8 cellular contexts compared by ENCODE assay signal in the genomic region with DNA sequence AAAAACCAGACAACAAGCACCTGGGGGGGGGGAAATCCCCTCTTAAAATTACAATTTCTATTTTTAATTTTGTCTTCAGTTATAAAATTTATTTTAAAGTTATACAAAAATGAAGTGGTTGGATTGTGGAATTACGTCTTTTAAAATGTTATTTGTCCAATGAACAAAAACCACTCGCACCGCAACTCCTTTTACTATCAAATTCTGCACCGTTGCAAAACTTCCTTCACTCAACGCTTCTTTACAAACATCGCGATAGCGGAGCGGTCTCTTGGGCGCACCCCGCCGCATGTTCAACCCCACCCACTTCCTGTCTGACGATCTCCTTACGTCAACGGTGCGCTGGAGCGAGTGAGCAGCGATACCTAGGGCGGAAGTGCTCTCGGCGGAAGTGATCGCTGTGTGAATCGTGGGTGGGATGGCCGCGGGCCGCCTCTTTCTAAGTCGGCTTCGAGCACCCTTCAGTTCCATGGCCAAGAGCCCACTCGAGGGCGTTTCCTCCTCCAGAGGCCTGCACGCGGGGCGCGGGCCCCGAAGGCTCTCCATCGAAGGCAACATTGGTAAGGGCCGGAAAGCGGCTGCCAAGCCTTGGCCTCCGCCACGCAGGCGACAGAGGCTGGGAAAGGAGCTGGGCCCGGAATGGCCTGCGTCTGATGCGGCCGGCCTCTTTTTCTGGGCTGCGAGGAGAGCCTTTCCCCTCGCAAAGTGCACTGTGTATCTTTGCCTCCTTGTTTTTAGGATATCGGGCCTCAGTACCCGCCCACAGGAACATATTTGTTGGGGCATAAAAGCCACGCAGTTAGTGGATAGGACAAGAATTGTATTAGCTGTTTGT. TPM values are rescaled to one million over a fixed set of nuclear protein-coding genes. Genes with fewer than 3 reads are reported as not detected.
A peak's percentile ranks its signal among the peaks of the same experiment; 100 is the strongest.
DNase-seq lines count a peak whose midpoint lies in the region; ATAC-seq and TF ChIP-seq lines count a peak whose summit lies in the region.

A gene (plus strand): TSS at position 388 of the 835 bp plus-strand sequence. CDS start 31 bp downstream, at position 419.

- H3K27ac ChIP-seq in ACC112 (ENCODE audit: low read depth, low read length): peak within 1 kb of the TSS; percentile 85
- peak within 1 kb of the TSS; percentile 88 for H3K27ac ChIP-seq in VCaP
- H3K27ac ChIP-seq in breast epithelium: peak within 1 kb of the TSS; percentile 93 to 97
- H3K27ac ChIP-seq in iPS-18a (ENCODE audit: low read length): peak within 1 kb of the TSS; percentile 69

- intact Hi-C loops in breast epithelium (cut with DNase I; ENCODE audit: low total_unique reads): loop anchor here (10.0 kb wide), 1 partner anchor 58 kb away; a partner anchor contains a TSS

- DNase-seq in NCI-H2196 treated with DMSO at 0.1 percent for 48 hours (lab: John Stamatoyannopoulos, UW; ENCODE audit: unreplicated experiment): peak; percentile 83
- DNase-seq in breast epithelium (ENCODE audit: low spot score in 2 of 2): peak; percentile 95 to 99

- H3K27me3 ChIP-seq in ACC112 (ENCODE audit: insufficient read depth, low read length) (no peaks in the 10 kb centered on the region), breast epithelium (no peaks in the 10 kb centered on the region), iPS-18a (ENCODE audit: control insufficient read depth, insufficient read depth, low read length) (no peaks in the 10 kb centered on the region), skeletal muscle satellite cell (ENCODE audit: control insufficient read depth, insufficient read depth, low read length) (peaks cover 12% of the 10 kb centered on the region)

- H2AFZ ChIP-seq in ACC112 (ENCODE audit: low read length, unreplicated experiment): peak within 1 kb of the TSS; percentile 60

- H3K4me1 ChIP-seq in ACC112 (ENCODE audit: control insufficient read depth, insufficient read depth, low read length, unreplicated experiment): peaks cover 30% of the 10 kb centered on the region
- no peaks in the 10 kb centered on the region for H3K4me1 ChIP-seq in breast epithelium
- no peaks in the 10 kb centered on the region for H3K4me1 ChIP-seq in iPS-18a (ENCODE audit: control insufficient read depth, low read depth, low read length)
- H3K4me1 ChIP-seq in skeletal muscle satellite cell (ENCODE audit: control insufficient read depth, insufficient read depth, low read length): peaks cover 33% of the 10 kb centered on the region

- H3K36me3 ChIP-seq in ACC112 (ENCODE audit: insufficient read depth, low read length) (no peaks in the 10 kb centered on the region), breast epithelium (no peaks in the 10 kb centered on the region), iPS-18a (ENCODE audit: control insufficient read depth, low read depth, low read length) (no peaks in the 10 kb centered on the region), skeletal muscle satellite cell (ENCODE audit: insufficient read depth, low read length) (no peaks in the 10 kb centered on the region)

- H3K4me3 ChIP-seq in ACC112 (ENCODE audit: low read depth, low read length): peak within 1 kb of the TSS; percentile 84
- H3K4me3 ChIP-seq in breast epithelium: peak within 1 kb of the TSS; percentile 58 to 89 (median 75)
- peak within 1 kb of the TSS; percentile 95 for H3K4me3 ChIP-seq in iPS-18a (ENCODE audit: low read length)
- H3K4me3 ChIP-seq in skeletal muscle satellite cell (ENCODE audit: low read length): peak within 1 kb of the TSS; percentile 96

- peak within 1 kb of the TSS; percentile 98 for H3K9ac ChIP-seq in iPS-18a (ENCODE audit: low read length)
- peak within 1 kb of the TSS; percentile 99 for H3K9ac ChIP-seq in skeletal muscle satellite cell (ENCODE audit: low read depth, low read length)

- peak; percentile 84 for TF ChIP-seq POLR2A in breast epithelium (IDR thresholded peaks at IDR 0.05)

- ATAC-seq in GM18870 (IDR thresholded peaks at IDR 0.05; ENCODE audit: unreplicated experiment): peak; percentile 98
- ATAC-seq in HG03135 (IDR thresholded peaks at IDR 0.05; ENCODE audit: unreplicated experiment): peak; percentile 100

- peaks cover 46% of the 10 kb centered on the region for H3K79me2 ChIP-seq in ACC112 (ENCODE audit: control insufficient read depth, insufficient read depth, low read length, unreplicated experiment)

- H3K9me3 ChIP-seq in breast epithelium: no peaks in the 10 kb centered on the region
- H3K9me3 ChIP-seq in iPS-18a (ENCODE audit: control insufficient read depth, low read depth, low read length): no peaks in the 10 kb centered on the region
- no peaks in the 10 kb centered on the region for H3K9me3 ChIP-seq in skeletal muscle satellite cell (replicated peaks; ENCODE audit: low read length)

- peak within 1 kb of the TSS; percentile 89 for H3K4me2 ChIP-seq in skeletal muscle satellite cell (ENCODE audit: low read length)

- no peak for TF ChIP-seq CTCF in VCaP (conservative IDR thresholded peaks at IDR 0.05)
- no peak for TF ChIP-seq CTCF in breast epithelium (IDR thresholded peaks at IDR 0.05)

RNA-seq across cellular contexts. Expression of the gene that starts here (rescaled TPM):
- 10 to 100 TPM; 35.4 to 45.7 (median 42.3) TPM for total RNA-seq in breast epithelium
- total RNA-seq in skeletal muscle satellite cell (2012; rRNA removed): 55.5 and 60.8 TPM in 2 replicates

Comparison
In these comparisons a context has a peak if more than half of its experiments do, and no peak if none do; other contexts are left out.
1. Peak in every context shown above with its lines: DNase-seq, ATAC-seq, H3K4me3 ChIP-seq and H3K27ac ChIP-seq.